In the genomic region with DNA sequence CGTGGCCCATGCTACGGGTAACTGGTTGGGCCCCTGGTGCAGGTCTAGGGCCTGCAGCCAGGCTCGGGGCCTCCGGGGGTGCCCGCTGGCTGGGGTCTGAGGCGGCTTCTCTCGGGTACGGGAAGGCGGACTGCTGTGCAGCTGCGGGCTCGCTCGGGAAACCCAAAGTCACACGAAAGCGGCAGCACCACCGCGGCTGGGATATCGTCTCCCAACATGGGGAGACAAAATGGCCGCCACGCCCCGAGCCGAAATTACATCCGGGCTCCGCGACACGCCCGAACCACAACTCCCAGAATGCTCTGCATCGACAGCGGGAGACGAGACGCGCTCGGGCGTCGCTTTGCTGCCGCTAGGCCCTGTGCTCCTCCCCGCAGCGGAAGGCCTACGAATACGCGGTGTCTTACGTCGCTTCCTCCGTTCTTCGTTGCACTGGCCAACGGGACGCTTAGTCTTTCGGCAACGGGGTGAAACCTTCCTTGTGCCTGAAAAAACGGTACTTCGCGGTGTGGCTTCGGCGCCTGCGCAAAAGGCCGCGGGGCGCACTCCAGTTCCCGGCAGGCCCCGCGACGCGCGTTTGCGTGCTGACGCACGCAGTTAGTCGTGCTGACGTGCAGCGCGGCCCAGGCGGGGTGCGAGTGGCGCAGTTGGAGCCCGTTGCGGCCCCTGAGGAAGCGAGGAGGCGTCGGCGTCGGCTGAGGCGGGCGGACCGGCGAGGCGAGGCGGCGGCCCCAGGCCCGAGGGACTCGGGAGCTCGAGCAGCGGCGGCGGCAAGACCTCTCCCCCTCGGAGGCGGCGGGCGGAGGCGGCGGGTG, we compare ENCODE assay signal across 1 cellular context.
TF ChIP-seq lines count a peak whose summit lies in the region.

A gene (plus strand): TSS at position 604 of the 815 bp plus-strand sequence. CDS start 3,727 bp downstream, outside the sequence.

TF ChIP-seq in HepG2, 621 proteins besides CTCF, POLR2A, EP300 and RAD21 (continued from another document and continues in another):
- TF ChIP-seq, protein P1, sequence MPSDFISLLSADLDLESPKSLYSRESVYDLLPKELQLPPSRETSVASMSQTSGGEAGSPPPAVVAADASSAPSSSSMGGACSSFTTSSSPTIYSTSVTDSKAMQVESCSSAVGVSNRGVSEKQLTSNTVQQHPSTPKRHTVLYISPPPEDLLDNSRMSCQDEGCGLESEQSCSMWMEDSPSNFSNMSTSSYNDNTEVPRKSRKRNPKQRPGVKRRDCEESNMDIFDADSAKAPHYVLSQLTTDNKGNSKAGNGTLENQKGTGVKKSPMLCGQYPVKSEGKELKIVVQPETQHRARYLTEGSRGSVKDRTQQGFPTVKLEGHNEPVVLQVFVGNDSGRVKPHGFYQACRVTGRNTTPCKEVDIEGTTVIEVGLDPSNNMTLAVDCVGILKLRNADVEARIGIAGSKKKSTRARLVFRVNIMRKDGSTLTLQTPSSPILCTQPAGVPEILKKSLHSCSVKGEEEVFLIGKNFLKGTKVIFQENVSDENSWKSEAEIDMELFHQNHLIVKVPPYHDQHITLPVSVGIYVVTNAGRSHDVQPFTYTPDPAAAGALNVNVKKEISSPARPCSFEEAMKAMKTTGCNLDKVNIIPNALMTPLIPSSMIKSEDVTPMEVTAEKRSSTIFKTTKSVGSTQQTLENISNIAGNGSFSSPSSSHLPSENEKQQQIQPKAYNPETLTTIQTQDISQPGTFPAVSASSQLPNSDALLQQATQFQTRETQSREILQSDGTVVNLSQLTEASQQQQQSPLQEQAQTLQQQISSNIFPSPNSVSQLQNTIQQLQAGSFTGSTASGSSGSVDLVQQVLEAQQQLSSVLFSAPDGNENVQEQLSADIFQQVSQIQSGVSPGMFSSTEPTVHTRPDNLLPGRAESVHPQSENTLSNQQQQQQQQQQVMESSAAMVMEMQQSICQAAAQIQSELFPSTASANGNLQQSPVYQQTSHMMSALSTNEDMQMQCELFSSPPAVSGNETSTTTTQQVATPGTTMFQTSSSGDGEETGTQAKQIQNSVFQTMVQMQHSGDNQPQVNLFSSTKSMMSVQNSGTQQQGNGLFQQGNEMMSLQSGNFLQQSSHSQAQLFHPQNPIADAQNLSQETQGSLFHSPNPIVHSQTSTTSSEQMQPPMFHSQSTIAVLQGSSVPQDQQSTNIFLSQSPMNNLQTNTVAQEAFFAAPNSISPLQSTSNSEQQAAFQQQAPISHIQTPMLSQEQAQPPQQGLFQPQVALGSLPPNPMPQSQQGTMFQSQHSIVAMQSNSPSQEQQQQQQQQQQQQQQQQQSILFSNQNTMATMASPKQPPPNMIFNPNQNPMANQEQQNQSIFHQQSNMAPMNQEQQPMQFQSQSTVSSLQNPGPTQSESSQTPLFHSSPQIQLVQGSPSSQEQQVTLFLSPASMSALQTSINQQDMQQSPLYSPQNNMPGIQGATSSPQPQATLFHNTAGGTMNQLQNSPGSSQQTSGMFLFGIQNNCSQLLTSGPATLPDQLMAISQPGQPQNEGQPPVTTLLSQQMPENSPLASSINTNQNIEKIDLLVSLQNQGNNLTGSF (CRISPR knock-in tag; IDR thresholded peaks at IDR 0.05), result peak; percentile 71
- TF ChIP-seq, protein P2, sequence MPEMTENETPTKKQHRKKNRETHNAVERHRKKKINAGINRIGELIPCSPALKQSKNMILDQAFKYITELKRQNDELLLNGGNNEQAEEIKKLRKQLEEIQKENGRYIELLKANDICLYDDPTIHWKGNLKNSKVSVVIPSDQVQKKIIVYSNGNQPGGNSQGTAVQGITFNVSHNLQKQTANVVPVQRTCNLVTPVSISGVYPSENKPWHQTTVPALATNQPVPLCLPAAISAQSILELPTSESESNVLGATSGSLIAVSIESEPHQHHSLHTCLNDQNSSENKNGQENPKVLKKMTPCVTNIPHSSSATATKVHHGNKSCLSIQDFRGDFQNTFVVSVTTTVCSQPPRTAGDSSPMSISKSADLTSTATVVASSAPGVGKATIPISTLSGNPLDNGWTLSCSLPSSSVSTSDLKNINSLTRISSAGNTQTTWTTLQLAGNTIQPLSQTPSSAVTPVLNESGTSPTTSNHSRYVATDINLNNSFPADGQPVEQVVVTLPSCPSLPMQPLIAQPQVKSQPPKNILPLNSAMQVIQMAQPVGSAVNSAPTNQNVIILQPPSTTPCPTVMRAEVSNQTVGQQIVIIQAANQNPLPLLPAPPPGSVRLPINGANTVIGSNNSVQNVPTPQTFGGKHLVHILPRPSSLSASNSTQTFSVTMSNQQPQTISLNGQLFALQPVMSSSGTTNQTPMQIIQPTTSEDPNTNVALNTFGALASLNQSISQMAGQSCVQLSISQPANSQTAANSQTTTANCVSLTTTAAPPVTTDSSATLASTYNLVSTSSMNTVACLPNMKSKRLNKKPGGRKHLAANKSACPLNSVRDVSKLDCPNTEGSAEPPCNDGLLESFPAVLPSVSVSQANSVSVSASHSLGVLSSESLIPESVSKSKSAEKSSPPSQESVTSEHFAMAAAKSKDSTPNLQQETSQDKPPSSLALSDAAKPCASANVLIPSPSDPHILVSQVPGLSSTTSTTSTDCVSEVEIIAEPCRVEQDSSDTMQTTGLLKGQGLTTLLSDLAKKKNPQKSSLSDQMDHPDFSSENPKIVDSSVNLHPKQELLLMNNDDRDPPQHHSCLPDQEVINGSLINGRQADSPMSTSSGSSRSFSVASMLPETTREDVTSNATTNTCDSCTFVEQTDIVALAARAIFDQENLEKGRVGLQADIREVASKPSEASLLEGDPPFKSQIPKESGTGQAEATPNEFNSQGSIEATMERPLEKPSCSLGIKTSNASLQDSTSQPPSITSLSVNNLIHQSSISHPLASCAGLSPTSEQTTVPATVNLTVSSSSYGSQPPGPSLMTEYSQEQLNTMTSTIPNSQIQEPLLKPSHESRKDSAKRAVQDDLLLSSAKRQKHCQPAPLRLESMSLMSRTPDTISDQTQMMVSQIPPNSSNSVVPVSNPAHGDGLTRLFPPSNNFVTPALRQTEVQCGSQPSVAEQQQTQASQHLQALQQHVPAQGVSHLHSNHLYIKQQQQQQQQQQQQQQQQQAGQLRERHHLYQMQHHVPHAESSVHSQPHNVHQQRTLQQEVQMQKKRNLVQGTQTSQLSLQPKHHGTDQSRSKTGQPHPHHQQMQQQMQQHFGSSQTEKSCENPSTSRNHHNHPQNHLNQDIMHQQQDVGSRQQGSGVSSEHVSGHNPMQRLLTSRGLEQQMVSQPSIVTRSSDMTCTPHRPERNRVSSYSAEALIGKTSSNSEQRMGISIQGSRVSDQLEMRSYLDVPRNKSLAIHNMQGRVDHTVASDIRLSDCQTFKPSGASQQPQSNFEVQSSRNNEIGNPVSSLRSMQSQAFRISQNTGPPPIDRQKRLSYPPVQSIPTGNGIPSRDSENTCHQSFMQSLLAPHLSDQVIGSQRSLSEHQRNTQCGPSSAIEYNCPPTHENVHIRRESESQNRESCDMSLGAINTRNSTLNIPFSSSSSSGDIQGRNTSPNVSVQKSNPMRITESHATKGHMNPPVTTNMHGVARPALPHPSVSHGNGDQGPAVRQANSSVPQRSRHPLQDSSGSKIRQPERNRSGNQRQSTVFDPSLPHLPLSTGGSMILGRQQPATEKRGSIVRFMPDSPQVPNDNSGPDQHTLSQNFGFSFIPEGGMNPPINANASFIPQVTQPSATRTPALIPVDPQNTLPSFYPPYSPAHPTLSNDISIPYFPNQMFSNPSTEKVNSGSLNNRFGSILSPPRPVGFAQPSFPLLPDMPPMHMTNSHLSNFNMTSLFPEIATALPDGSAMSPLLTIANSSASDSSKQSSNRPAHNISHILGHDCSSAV (CRISPR knock-in tag; IDR thresholded peaks at IDR 0.05; ENCODE audit: borderline replicate concordance), result no peak; the same call in 1 of the 2 replicates
- TF ChIP-seq, protein P3, sequence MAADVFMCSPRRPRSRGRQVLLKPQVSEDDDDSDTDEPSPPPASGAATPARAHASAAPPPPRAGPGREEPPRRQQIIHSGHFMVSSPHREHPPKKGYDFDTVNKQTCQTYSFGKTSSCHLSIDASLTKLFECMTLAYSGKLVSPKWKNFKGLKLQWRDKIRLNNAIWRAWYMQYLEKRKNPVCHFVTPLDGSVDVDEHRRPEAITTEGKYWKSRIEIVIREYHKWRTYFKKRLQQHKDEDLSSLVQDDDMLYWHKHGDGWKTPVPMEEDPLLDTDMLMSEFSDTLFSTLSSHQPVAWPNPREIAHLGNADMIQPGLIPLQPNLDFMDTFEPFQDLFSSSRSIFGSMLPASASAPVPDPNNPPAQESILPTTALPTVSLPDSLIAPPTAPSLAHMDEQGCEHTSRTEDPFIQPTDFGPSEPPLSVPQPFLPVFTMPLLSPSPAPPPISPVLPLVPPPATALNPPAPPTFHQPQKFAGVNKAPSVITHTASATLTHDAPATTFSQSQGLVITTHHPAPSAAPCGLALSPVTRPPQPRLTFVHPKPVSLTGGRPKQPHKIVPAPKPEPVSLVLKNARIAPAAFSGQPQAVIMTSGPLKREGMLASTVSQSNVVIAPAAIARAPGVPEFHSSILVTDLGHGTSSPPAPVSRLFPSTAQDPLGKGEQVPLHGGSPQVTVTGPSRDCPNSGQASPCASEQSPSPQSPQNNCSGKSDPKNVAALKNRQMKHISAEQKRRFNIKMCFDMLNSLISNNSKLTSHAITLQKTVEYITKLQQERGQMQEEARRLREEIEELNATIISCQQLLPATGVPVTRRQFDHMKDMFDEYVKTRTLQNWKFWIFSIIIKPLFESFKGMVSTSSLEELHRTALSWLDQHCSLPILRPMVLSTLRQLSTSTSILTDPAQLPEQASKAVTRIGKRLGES (CRISPR knock-in tag; IDR thresholded peaks at IDR 0.05; ENCODE audit: borderline replicate concordance), result peak; percentile 77; the same call in 1 of the 2 replicates
- peak; percentile 21 for TF ChIP-seq RBM22 (optimal IDR thresholded peaks at IDR 0.05; ENCODE audit: low read length)
- TF ChIP-seq ZNF724P (CRISPR knock-in tag; IDR thresholded peaks at IDR 0.05; ENCODE audit: borderline replicate concordance), result peak; percentile 86; the same call in 1 of the 2 replicates
- no peak for TF ChIP-seq RXRB (CRISPR knock-in tag; IDR thresholded peaks at IDR 0.05; ENCODE audit: borderline replicate concordance)
- peak; percentile 54; the same call in 1 of the 2 replicates for TF ChIP-seq MXD4 (CRISPR knock-in tag; IDR thresholded peaks at IDR 0.05)
- TF ChIP-seq, protein P4, sequence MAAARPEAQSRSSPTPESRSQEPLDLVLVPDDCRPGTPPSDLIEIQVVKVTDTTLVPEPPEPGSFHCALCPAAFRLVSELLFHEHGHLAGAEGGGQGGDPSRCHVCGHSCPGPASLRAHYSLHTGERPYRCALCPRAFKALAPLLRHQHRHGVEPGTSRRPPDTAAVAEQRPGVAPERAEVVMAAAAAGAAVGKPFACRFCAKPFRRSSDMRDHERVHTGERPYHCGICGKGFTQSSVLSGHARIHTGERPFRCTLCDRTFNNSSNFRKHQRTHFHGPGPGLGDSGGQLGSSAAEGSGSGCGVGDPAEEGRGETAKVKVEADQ (CRISPR knock-in tag; IDR thresholded peaks at IDR 0.05; ENCODE audit: borderline replicate concordance), result peak; percentile 34; the same call in 1 of the 2 replicates
- TF ChIP-seq ZNF101 (CRISPR knock-in tag; IDR thresholded peaks at IDR 0.05; ENCODE audit: borderline replicate concordance, low read depth), result no peak
- peak; percentile 74; the same call in 1 of the 2 replicates for TF ChIP-seq POGZ (CRISPR knock-in tag; IDR thresholded peaks at IDR 0.05)
- peak; percentile 94 for TF ChIP-seq NRL (CRISPR knock-in tag; IDR thresholded peaks at IDR 0.05; ENCODE audit: borderline replicate concordance)
- TF ChIP-seq, protein P5, sequence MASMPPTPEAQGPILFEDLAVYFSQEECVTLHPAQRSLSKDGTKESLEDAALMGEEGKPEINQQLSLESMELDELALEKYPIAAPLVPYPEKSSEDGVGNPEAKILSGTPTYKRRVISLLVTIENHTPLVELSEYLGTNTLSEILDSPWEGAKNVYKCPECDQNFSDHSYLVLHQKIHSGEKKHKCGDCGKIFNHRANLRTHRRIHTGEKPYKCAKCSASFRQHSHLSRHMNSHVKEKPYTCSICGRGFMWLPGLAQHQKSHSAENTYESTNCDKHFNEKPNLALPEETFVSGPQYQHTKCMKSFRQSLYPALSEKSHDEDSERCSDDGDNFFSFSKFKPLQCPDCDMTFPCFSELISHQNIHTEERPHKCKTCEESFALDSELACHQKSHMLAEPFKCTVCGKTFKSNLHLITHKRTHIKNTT (CRISPR knock-in tag; IDR thresholded peaks at IDR 0.05), result no peak
- TF ChIP-seq, protein P6, sequence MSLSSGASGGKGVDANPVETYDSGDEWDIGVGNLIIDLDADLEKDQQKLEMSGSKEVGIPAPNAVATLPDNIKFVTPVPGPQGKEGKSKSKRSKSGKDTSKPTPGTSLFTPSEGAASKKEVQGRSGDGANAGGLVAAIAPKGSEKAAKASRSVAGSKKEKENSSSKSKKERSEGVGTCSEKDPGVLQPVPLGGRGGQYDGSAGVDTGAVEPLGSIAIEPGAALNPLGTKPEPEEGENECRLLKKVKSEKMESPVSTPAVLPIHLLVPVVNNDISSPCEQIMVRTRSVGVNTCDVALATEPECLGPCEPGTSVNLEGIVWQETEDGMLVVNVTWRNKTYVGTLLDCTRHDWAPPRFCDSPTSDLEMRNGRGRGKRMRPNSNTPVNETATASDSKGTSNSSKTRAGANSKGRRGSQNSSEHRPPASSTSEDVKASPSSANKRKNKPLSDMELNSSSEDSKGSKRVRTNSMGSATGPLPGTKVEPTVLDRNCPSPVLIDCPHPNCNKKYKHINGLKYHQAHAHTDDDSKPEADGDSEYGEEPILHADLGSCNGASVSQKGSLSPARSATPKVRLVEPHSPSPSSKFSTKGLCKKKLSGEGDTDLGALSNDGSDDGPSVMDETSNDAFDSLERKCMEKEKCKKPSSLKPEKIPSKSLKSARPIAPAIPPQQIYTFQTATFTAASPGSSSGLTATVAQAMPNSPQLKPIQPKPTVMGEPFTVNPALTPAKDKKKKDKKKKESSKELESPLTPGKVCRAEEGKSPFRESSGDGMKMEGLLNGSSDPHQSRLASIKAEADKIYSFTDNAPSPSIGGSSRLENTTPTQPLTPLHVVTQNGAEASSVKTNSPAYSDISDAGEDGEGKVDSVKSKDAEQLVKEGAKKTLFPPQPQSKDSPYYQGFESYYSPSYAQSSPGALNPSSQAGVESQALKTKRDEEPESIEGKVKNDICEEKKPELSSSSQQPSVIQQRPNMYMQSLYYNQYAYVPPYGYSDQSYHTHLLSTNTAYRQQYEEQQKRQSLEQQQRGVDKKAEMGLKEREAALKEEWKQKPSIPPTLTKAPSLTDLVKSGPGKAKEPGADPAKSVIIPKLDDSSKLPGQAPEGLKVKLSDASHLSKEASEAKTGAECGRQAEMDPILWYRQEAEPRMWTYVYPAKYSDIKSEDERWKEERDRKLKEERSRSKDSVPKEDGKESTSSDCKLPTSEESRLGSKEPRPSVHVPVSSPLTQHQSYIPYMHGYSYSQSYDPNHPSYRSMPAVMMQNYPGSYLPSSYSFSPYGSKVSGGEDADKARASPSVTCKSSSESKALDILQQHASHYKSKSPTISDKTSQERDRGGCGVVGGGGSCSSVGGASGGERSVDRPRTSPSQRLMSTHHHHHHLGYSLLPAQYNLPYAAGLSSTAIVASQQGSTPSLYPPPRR (CRISPR knock-in tag; IDR thresholded peaks at IDR 0.05; ENCODE audit: borderline replicate concordance), result 0 out of 2 replicates have a peak, but pooled peaks have one; percentile 16
- TF ChIP-seq RBM39 (IDR thresholded peaks at IDR 0.05; ENCODE audit: low read depth, low read length, poor library complexity, severe bottlenecking), result peak; percentile 60
- TF ChIP-seq, protein P7, sequence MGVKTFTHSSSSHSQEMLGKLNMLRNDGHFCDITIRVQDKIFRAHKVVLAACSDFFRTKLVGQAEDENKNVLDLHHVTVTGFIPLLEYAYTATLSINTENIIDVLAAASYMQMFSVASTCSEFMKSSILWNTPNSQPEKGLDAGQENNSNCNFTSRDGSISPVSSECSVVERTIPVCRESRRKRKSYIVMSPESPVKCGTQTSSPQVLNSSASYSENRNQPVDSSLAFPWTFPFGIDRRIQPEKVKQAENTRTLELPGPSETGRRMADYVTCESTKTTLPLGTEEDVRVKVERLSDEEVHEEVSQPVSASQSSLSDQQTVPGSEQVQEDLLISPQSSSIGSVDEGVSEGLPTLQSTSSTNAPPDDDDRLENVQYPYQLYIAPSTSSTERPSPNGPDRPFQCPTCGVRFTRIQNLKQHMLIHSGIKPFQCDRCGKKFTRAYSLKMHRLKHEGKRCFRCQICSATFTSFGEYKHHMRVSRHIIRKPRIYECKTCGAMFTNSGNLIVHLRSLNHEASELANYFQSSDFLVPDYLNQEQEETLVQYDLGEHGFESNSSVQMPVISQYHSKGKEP (CRISPR knock-in tag; IDR thresholded peaks at IDR 0.05), result no peak
- peak; percentile 87 for TF ChIP-seq ZNF605 (CRISPR knock-in tag; IDR thresholded peaks at IDR 0.05)
